1 cellular context compared by ENCODE assay signal in genomic region chr1:26358411-26359384, GRCh38.
A peak's percentile ranks its signal among the peaks of the same experiment; 100 is the strongest.
TF ChIP-seq lines count a peak whose summit lies in the region.

No MANE protein-coding gene starts in this region.

TF ChIP-seq in K562, 482 proteins besides CTCF, POLR2A, EP300 and RAD21 (continues in another document):
- TF ChIP-seq ZNF24 (IDR thresholded peaks at IDR 0.05): no peak
- TF ChIP-seq FOXM1 (IDR thresholded peaks at IDR 0.05; ENCODE audit: low read depth): no peak
- no peak for TF ChIP-seq FOXM1 (CRISPR knock-in tag; IDR thresholded peaks at IDR 0.05; ENCODE audit: low read depth)
- no peak for TF ChIP-seq DMBX1 (CRISPR knock-in tag; IDR thresholded peaks at IDR 0.05; ENCODE audit: borderline replicate concordance)
- no peak for TF ChIP-seq HDAC3 (IDR thresholded peaks at IDR 0.05; ENCODE audit: borderline replicate concordance, partially characterized antibody)
- TF ChIP-seq, protein P1, sequence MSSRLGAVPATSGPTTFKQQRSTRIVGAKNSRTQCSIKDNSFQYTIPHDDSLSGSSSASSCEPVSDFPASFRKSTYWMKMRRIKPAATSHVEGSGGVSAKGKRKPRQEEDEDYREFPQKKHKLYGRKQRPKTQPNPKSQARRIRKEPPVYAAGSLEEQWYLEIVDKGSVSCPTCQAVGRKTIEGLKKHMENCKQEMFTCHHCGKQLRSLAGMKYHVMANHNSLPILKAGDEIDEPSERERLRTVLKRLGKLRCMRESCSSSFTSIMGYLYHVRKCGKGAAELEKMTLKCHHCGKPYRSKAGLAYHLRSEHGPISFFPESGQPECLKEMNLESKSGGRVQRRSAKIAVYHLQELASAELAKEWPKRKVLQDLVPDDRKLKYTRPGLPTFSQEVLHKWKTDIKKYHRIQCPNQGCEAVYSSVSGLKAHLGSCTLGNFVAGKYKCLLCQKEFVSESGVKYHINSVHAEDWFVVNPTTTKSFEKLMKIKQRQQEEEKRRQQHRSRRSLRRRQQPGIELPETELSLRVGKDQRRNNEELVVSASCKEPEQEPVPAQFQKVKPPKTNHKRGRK (tag; IDR thresholded peaks at IDR 0.05): no peak
- no peak for TF ChIP-seq OTX1 (CRISPR knock-in tag; IDR thresholded peaks at IDR 0.05)
- TF ChIP-seq RFX5 (IDR thresholded peaks at IDR 0.05; ENCODE audit: low read depth, low read length): no peak
- TF ChIP-seq, protein P2, sequence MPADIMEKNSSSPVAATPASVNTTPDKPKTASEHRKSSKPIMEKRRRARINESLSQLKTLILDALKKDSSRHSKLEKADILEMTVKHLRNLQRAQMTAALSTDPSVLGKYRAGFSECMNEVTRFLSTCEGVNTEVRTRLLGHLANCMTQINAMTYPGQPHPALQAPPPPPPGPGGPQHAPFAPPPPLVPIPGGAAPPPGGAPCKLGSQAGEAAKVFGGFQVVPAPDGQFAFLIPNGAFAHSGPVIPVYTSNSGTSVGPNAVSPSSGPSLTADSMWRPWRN (IDR thresholded peaks at IDR 0.05; ENCODE audit: low read depth): no peak
- TF ChIP-seq ZSCAN32 (CRISPR knock-in tag; IDR thresholded peaks at IDR 0.05): no peak
- no peak for TF ChIP-seq KHSRP (IDR thresholded peaks at IDR 0.05)
- TF ChIP-seq CREM (IDR thresholded peaks at IDR 0.05; ENCODE audit: low read depth): peak; percentile 65
- TF ChIP-seq ZNF76 (CRISPR knock-in tag; IDR thresholded peaks at IDR 0.05; ENCODE audit: borderline replicate concordance): no peak
- no peak for TF ChIP-seq CHD1 (IDR thresholded peaks at IDR 0.05; ENCODE audit: low read length)
- no peak for TF ChIP-seq TFAM (CRISPR knock-in tag; conservative IDR thresholded peaks at IDR 0.05)
- TF ChIP-seq IRF2 (CRISPR knock-in tag; IDR thresholded peaks at IDR 0.05): no peak
- no peak for TF ChIP-seq PCBP1 (IDR thresholded peaks at IDR 0.05; ENCODE audit: low read depth, low read length, poor library complexity, severe bottlenecking)
- no peak for TF ChIP-seq YBX1 (IDR thresholded peaks at IDR 0.05)
- no peak for TF ChIP-seq ZNF79 (CRISPR knock-in tag; IDR thresholded peaks at IDR 0.05; ENCODE audit: low read depth)
- no peak for TF ChIP-seq RBM17 (IDR thresholded peaks at IDR 0.05; ENCODE audit: borderline replicate concordance, low read depth, low read length)
- no peak for TF ChIP-seq ZNF347 (CRISPR knock-in tag; IDR thresholded peaks at IDR 0.05; ENCODE audit: low read depth)
- TF ChIP-seq, protein P3, sequence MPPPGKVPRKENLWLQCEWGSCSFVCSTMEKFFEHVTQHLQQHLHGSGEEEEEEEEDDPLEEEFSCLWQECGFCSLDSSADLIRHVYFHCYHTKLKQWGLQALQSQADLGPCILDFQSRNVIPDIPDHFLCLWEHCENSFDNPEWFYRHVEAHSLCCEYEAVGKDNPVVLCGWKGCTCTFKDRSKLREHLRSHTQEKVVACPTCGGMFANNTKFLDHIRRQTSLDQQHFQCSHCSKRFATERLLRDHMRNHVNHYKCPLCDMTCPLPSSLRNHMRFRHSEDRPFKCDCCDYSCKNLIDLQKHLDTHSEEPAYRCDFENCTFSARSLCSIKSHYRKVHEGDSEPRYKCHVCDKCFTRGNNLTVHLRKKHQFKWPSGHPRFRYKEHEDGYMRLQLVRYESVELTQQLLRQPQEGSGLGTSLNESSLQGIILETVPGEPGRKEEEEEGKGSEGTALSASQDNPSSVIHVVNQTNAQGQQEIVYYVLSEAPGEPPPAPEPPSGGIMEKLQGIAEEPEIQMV (tag; conservative IDR thresholded peaks at IDR 0.05; ENCODE audit: low read depth): no peak
- peak; percentile 85 for TF ChIP-seq JUND (IDR thresholded peaks at IDR 0.05; ENCODE audit: borderline replicate concordance, low read depth, low read length)
- peak; percentile 88 for TF ChIP-seq JUND (tag; IDR thresholded peaks at IDR 0.05; ENCODE audit: borderline replicate concordance, low read depth, low read length)
- no peak for TF ChIP-seq SLC30A9 (CRISPR knock-in tag; IDR thresholded peaks at IDR 0.05)
- TF ChIP-seq, protein P4, sequence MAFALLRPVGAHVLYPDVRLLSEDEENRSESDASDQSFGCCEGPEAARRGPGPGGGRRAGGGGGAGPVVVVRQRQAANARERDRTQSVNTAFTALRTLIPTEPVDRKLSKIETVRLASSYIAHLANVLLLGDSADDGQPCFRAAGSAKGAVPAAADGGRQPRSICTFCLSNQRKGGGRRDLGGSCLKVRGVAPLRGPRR (CRISPR knock-in tag; IDR thresholded peaks at IDR 0.05): no peak
- TF ChIP-seq, protein P5, sequence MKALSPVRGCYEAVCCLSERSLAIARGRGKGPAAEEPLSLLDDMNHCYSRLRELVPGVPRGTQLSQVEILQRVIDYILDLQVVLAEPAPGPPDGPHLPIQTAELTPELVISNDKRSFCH (CRISPR knock-in tag; IDR thresholded peaks at IDR 0.05): no peak
- TF ChIP-seq, protein P5 (tag; IDR thresholded peaks at IDR 0.05): 0 out of 2 replicates have a peak, but pooled peaks have one; percentile 48
- no peak for TF ChIP-seq ZNF197 (CRISPR knock-in tag; IDR thresholded peaks at IDR 0.05; ENCODE audit: low read depth)
- no peak for TF ChIP-seq SMARCB1 (IDR thresholded peaks at IDR 0.05; ENCODE audit: insufficient read length, low read depth)
- TF ChIP-seq ZNF699 (CRISPR knock-in tag; IDR thresholded peaks at IDR 0.05; ENCODE audit: insufficient replicate concordance): no peak
- no peak for TF ChIP-seq CCAR2 (IDR thresholded peaks at IDR 0.05; ENCODE audit: low read depth, low read length)
- no peak for TF ChIP-seq ATF1 (CRISPR knock-in tag; IDR thresholded peaks at IDR 0.05)
- TF ChIP-seq ATF1 (tag; IDR thresholded peaks at IDR 0.05): peak; percentile 80
- no peak for TF ChIP-seq KAT8 (IDR thresholded peaks at IDR 0.05; ENCODE audit: low read depth)
- TF ChIP-seq FIP1L1 (IDR thresholded peaks at IDR 0.05; ENCODE audit: low read depth, low read length, poor library complexity, severe bottlenecking): no peak
- 0 out of 2 replicates have a peak, but pooled peaks have one; percentile 29 for TF ChIP-seq CREB1 (IDR thresholded peaks at IDR 0.05)
- TF ChIP-seq CREB1 (CRISPR knock-in tag; IDR thresholded peaks at IDR 0.05): peak; percentile 55; the same call in 1 of the 2 replicates
- TF ChIP-seq, protein P6, sequence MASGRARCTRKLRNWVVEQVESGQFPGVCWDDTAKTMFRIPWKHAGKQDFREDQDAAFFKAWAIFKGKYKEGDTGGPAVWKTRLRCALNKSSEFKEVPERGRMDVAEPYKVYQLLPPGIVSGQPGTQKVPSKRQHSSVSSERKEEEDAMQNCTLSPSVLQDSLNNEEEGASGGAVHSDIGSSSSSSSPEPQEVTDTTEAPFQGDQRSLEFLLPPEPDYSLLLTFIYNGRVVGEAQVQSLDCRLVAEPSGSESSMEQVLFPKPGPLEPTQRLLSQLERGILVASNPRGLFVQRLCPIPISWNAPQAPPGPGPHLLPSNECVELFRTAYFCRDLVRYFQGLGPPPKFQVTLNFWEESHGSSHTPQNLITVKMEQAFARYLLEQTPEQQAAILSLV (tag; IDR thresholded peaks at IDR 0.05): no peak
- no peak for TF ChIP-seq MEF2A (IDR thresholded peaks at IDR 0.05; ENCODE audit: control insufficient read depth, low read depth, low read length)
- no peak for TF ChIP-seq NFATC3 (IDR thresholded peaks at IDR 0.05)
- peak; percentile 91 for TF ChIP-seq ZFP36 (IDR thresholded peaks at IDR 0.05; ENCODE audit: low read depth, low read length, partially characterized antibody)
- TF ChIP-seq MXI1 (IDR thresholded peaks at IDR 0.05; ENCODE audit: low read depth, low read length): no peak
- no peak for TF ChIP-seq NR3C1 (CRISPR knock-in tag; IDR thresholded peaks at IDR 0.05)
- no peak for TF ChIP-seq CLOCK (CRISPR knock-in tag; IDR thresholded peaks at IDR 0.05; ENCODE audit: borderline replicate concordance)
- TF ChIP-seq HDAC8 (tag; IDR thresholded peaks at IDR 0.05): no peak
- TF ChIP-seq, protein P7, sequence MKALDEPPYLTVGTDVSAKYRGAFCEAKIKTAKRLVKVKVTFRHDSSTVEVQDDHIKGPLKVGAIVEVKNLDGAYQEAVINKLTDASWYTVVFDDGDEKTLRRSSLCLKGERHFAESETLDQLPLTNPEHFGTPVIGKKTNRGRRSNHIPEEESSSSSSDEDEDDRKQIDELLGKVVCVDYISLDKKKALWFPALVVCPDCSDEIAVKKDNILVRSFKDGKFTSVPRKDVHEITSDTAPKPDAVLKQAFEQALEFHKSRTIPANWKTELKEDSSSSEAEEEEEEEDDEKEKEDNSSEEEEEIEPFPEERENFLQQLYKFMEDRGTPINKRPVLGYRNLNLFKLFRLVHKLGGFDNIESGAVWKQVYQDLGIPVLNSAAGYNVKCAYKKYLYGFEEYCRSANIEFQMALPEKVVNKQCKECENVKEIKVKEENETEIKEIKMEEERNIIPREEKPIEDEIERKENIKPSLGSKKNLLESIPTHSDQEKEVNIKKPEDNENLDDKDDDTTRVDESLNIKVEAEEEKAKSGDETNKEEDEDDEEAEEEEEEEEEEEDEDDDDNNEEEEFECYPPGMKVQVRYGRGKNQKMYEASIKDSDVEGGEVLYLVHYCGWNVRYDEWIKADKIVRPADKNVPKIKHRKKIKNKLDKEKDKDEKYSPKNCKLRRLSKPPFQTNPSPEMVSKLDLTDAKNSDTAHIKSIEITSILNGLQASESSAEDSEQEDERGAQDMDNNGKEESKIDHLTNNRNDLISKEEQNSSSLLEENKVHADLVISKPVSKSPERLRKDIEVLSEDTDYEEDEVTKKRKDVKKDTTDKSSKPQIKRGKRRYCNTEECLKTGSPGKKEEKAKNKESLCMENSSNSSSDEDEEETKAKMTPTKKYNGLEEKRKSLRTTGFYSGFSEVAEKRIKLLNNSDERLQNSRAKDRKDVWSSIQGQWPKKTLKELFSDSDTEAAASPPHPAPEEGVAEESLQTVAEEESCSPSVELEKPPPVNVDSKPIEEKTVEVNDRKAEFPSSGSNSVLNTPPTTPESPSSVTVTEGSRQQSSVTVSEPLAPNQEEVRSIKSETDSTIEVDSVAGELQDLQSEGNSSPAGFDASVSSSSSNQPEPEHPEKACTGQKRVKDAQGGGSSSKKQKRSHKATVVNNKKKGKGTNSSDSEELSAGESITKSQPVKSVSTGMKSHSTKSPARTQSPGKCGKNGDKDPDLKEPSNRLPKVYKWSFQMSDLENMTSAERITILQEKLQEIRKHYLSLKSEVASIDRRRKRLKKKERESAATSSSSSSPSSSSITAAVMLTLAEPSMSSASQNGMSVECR (CRISPR knock-in tag; IDR thresholded peaks at IDR 0.05): no peak
- TF ChIP-seq ZNF165 (CRISPR knock-in tag; IDR thresholded peaks at IDR 0.05; ENCODE audit: borderline replicate concordance): no peak
- TF ChIP-seq LEF1 (IDR thresholded peaks at IDR 0.05): no peak
- TF ChIP-seq CBFA2T3 (IDR thresholded peaks at IDR 0.05): 0 out of 2 replicates have a peak, but pooled peaks have one; percentile 9
- TF ChIP-seq WHSC1 (IDR thresholded peaks at IDR 0.05; ENCODE audit: low read length): no peak
- TF ChIP-seq CEBPG (CRISPR knock-in tag; IDR thresholded peaks at IDR 0.05): no peak; the same call in 1 of the 2 replicates
- TF ChIP-seq CEBPG (tag; conservative IDR thresholded peaks at IDR 0.05 in 1 of 2, IDR thresholded peaks at IDR 0.05 in 1 of 2): peak in 1 of 2 experiments; percentile 19; a peak in 1 of 4 replicates
- TF ChIP-seq ATF2 (CRISPR knock-in tag; IDR thresholded peaks at IDR 0.05): no peak
- TF ChIP-seq ERF (CRISPR knock-in tag; IDR thresholded peaks at IDR 0.05): no peak
- TF ChIP-seq RCOR1 (IDR thresholded peaks at IDR 0.05; ENCODE audit: borderline replicate concordance in 1 of 2, low read depth in 2 of 2, low read length in 2 of 2): peak in 1 of 2 experiments; percentile 36; a peak in 1 of 4 replicates
- TF ChIP-seq SMARCE1 (IDR thresholded peaks at IDR 0.05): no peak
- TF ChIP-seq, protein P8, sequence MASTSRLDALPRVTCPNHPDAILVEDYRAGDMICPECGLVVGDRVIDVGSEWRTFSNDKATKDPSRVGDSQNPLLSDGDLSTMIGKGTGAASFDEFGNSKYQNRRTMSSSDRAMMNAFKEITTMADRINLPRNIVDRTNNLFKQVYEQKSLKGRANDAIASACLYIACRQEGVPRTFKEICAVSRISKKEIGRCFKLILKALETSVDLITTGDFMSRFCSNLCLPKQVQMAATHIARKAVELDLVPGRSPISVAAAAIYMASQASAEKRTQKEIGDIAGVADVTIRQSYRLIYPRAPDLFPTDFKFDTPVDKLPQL (IDR thresholded peaks at IDR 0.05; ENCODE audit: extremely low read depth, insufficient read length): no peak
- no peak for TF ChIP-seq GABPA (tag; conservative IDR thresholded peaks at IDR 0.05; ENCODE audit: low read depth)
- peak; percentile 48; the same call in 1 of the 2 replicates for TF ChIP-seq ZEB2 (IDR thresholded peaks at IDR 0.05)
